ENCODE assay signal across 8 cellular contexts in genomic region chr1:167627865-167628641, GRCh38. TPM values are rescaled to one million over a fixed set of nuclear protein-coding genes. Genes with fewer than 3 reads are reported as not detected.
DNase-seq lines count a peak whose midpoint lies in the region; ATAC-seq and TF ChIP-seq lines count a peak whose summit lies in the region.

No MANE protein-coding gene starts in this region.

- peaks cover 4 to 5% of the 10 kb centered on the region in 2 donors for H3K36me3 Mint-ChIP-seq in CD14-positive monocyte

- peaks cover 0 to 6% (median 0%) of the 10 kb centered on the region in 7 donors for H3K9me3 Mint-ChIP-seq in CD14-positive monocyte

- peak overlapping the region; percentile 43 to 73 for H3K4me3 Mint-ChIP-seq in CD14-positive monocyte

- no peaks in the 10 kb centered on the region for H3K9me3 ChIP-seq in ascending aorta

- H3K27me3 Mint-ChIP-seq in CD14-positive monocyte (ENCODE audit: low read depth in 3 of 3): no peaks in the 10 kb centered on the region

- H3K27ac Mint-ChIP-seq in CD14-positive monocyte: peak overlapping the region; percentile 85 to 97 (median 92)

- peak; percentile 54 for ATAC-seq in GM19324 (IDR thresholded peaks at IDR 0.05; ENCODE audit: low FRiP score, unreplicated experiment)
- peak; percentile 71 for ATAC-seq in HG03378 (IDR thresholded peaks at IDR 0.05; ENCODE audit: unreplicated experiment)

- DNase-seq in CD14-positive monocyte (ENCODE audit: low spot score) (peak; percentile 51), T follicular helper cell (ENCODE audit: low read depth) (peak; percentile 57), ascending aorta (ENCODE audit: low spot score in 2 of 2) (no peak), NCI-H748 treated with DMSO at 0.1 percent for 48 hours (lab: John Stamatoyannopoulos, UW) (no peak), NCI-H1092 treated with DMSO at 0.1 percent for 48 hours (lab: John Stamatoyannopoulos, UW) (no peak)
- peak; percentile 66 to 79 (median 68) for DNase-seq in stimulated activated CD4-positive, alpha-beta T cell treated with anti-CD3 and anti-CD28 coated beads, Interleukin-12 subunit alpha, Interleukin-12 subunit beta, amount 100 ng/mL, for 48 hours (ENCODE audit: low read depth in 2 of 3, low spot score in 1 of 3)

- H3K4me1 Mint-ChIP-seq in CD14-positive monocyte: peaks cover 62% of the 10 kb centered on the region

- TF ChIP-seq CTCF in CD14-positive monocyte (IDR thresholded peaks at IDR 0.05): no peak
- TF ChIP-seq CTCF in ascending aorta (IDR thresholded peaks at IDR 0.05): no peak

- H3K36me3 ChIP-seq in ascending aorta: no peaks in the 10 kb centered on the region

- peaks cover 0 to 3% of the 10 kb centered on the region in 2 donors for H3K4me1 ChIP-seq in ascending aorta

- no peaks in the 10 kb centered on the region for H3K27me3 ChIP-seq in ascending aorta

- intact Hi-C loops in CD14-positive monocyte (cut with micrococcal nuclease): no loop called here
- intact Hi-C loops in ascending aorta (cut with DNase I): no loop called here

- peak overlapping the region; percentile 18 to 21 for H3K27ac ChIP-seq in ascending aorta

- H3K4me3 ChIP-seq in ascending aorta: no peak overlapping the region

RNA-seq across cellular contexts. Expression of gene RCSD1, which starts 2.0 kb away (rescaled TPM):
- 100 to 1,000 TPM; 216 to 218 TPM for polyA plus RNA-seq in CD14-positive monocyte
- 36.8 TPM for total RNA-seq in ascending aorta

Comparison
In these comparisons a context has a peak if more than half of its experiments do, and no peak if none do; other contexts are left out.
1. DNase-seq: peak in CD14-positive monocyte (single experiment), T follicular helper cell (single experiment) and stimulated activated CD4-positive, alpha-beta T cell treated with anti-CD3 and anti-CD28 coated beads, Interleukin-12 subunit alpha, Interleukin-12 subunit beta, amount 100 ng/mL, for 48 hours (3 of 3); none in ascending aorta (0 of 2), NCI-H748 treated with DMSO at 0.1 percent for 48 hours (single experiment) and NCI-H1092 treated with DMSO at 0.1 percent for 48 hours (single experiment).